Comparison of ENCODE assay signal across 13 cellular contexts in the genomic region with DNA sequence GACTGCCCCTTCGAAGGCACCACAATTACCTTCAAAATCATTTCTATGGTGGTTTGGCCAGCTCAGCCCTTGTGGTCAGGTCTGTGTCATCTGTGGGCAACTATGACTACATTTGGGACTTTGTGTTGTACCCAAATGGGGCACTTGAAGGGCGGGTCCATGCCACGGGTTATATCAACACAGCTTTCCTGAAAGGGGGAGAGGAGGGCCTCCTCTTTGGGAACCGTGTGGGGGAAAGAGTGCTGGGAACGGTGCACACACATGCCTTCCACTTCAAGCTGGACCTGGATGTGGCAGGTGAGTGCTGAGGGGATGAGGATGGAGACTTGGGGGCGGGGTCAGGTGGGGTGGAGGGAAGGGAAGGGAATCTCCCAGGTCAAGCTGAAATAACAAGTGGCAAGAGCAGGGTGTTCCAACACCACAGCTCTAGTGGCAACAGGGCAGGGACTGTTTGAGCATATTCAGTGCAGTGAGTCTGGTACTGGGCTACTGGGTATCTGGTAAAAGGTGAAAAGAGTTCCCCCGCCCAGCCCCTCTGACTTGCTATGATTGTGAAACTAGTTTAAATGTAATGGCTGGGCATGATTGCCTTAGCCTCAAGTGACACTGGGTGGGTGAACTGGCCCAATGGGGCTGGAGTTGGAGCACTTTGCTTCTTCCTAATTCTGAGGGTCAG. TPM values are rescaled to one million over a fixed set of nuclear protein-coding genes. Genes with fewer than 3 reads are reported as not detected.
DNase-seq lines count a peak whose midpoint lies in the region; ATAC-seq and TF ChIP-seq lines count a peak whose summit lies in the region.
"Had no signal": no experiment of that assay in that cellular context is flagged by ENCODE, and none has a peak within 500 bp of the region (broad histone marks: within the 10 kb centered on the region; RNA-seq: fewer than 3 reads in every experiment).

No MANE protein-coding gene starts in this region.

- peak; percentile 92 for ATAC-seq in stimulated activated effector memory CD8-positive, alpha-beta T cell treated with anti-CD3 and anti-CD28 coated beads, Interleukin-12 subunit alpha, Interleukin-12 subunit beta, amount 100 ng/mL, for 72 hours
- ATAC-seq in GM18511 (IDR thresholded peaks at IDR 0.05; ENCODE audit: unreplicated experiment): no peak

- H3K9me3 ChIP-seq in esophagus squamous epithelium: no peaks in the 10 kb centered on the region

- H3K4me1 ChIP-seq in esophagus squamous epithelium: peaks cover 5 to 56% (median 22%) of the 10 kb centered on the region in 3 donors

- peak overlapping the region in 3 of 4 donors; percentile 64 to 77 (median 64) for H3K27ac ChIP-seq in esophagus squamous epithelium

- H3K27me3 Mint-ChIP-seq in T-helper 2 cell treated with Interferon-gamma antibody and Interleukin-4, amounts not matched to agents 5 μg/mL and 100 μg/mL, for 36 hours (ENCODE audit: low read depth): no peaks in the 10 kb centered on the region

- 62 to 64% methylated on average over 4 to 6 of the region's 7 CpGs for WGBS in esophagus squamous epithelium, 2 donors

- no peaks in the 10 kb centered on the region for H3K9me3 Mint-ChIP-seq in T-helper 2 cell treated with Interferon-gamma antibody and Interleukin-4, amounts not matched to agents 5 μg/mL and 100 μg/mL, for 36 hours
- no peaks in the 10 kb centered on the region for H3K9me3 Mint-ChIP-seq in stimulated activated effector memory CD8-positive, alpha-beta T cell treated with anti-CD3 and anti-CD28 coated beads, Interleukin-12 subunit alpha, Interleukin-12 subunit beta, amount 100 ng/mL, for 72 hours
- H3K9me3 Mint-ChIP-seq: nephron had no signal

- DNase-seq in activated CD4-positive, alpha-beta T cell treated with anti-CD3 and anti-CD28 coated beads, Interleukin-2, amount 50 U/mL, for 48 hours: peak; percentile 67 to 74
- no peak for DNase-seq in activated CD4-positive, alpha-beta T cell treated with anti-CD3 and anti-CD28 coated beads for 1 hour
- DNase-seq in T-helper 2 cell treated with Interferon-gamma antibody and Interleukin-4, amounts not matched to agents 5 μg/mL and 100 μg/mL, for 36 hours (ENCODE audit: low spot score): peak; percentile 68
- DNase-seq in esophagus squamous epithelium (lab: John Stamatoyannopoulos, UW) (no peak), NCI-H526 (lab: John Stamatoyannopoulos, UW) (no peak), HPDE6-E6E7 (ENCODE audit: extremely low spot score) (no peak)
- peak; percentile 37 to 82 for DNase-seq in stimulated activated effector memory CD8-positive, alpha-beta T cell treated with anti-CD3 and anti-CD28 coated beads, Interleukin-12 subunit alpha, Interleukin-12 subunit beta, amount 100 ng/mL, for 72 hours (ENCODE audit: low spot score in 2 of 2)
- DNase-seq: NCI-H2081 had no signal

- peak overlapping the region; percentile 46 for H3K27ac Mint-ChIP-seq in T-helper 2 cell treated with Interferon-gamma antibody and Interleukin-4, amounts not matched to agents 5 μg/mL and 100 μg/mL, for 36 hours
- peak overlapping the region; percentile 72 for H3K27ac Mint-ChIP-seq in stimulated activated effector memory CD8-positive, alpha-beta T cell treated with anti-CD3 and anti-CD28 coated beads, Interleukin-12 subunit alpha, Interleukin-12 subunit beta, amount 100 ng/mL, for 72 hours
- H3K27ac Mint-ChIP-seq: nephron had no signal

- H3K36me3 Mint-ChIP-seq in T-helper 2 cell treated with Interferon-gamma antibody and Interleukin-4, amounts not matched to agents 5 μg/mL and 100 μg/mL, for 36 hours (ENCODE audit: low read depth): peaks cover 26% of the 10 kb centered on the region
- H3K36me3 Mint-ChIP-seq in stimulated activated effector memory CD8-positive, alpha-beta T cell treated with anti-CD3 and anti-CD28 coated beads, Interleukin-12 subunit alpha, Interleukin-12 subunit beta, amount 100 ng/mL, for 72 hours: peaks cover 52% of the 10 kb centered on the region

- peaks cover 6% of the 10 kb centered on the region for H3K4me1 Mint-ChIP-seq in T-helper 2 cell treated with Interferon-gamma antibody and Interleukin-4, amounts not matched to agents 5 μg/mL and 100 μg/mL, for 36 hours (ENCODE audit: low read depth)
- peaks cover 34% of the 10 kb centered on the region for H3K4me1 Mint-ChIP-seq in stimulated activated effector memory CD8-positive, alpha-beta T cell treated with anti-CD3 and anti-CD28 coated beads, Interleukin-12 subunit alpha, Interleukin-12 subunit beta, amount 100 ng/mL, for 72 hours

- no peak overlapping the region for H3K4me3 ChIP-seq in esophagus squamous epithelium

- no peaks in the 10 kb centered on the region for H3K27me3 ChIP-seq in esophagus squamous epithelium

- peaks cover 6 to 49% (median 17%) of the 10 kb centered on the region in 3 donors for H3K36me3 ChIP-seq in esophagus squamous epithelium

- TF ChIP-seq CTCF in esophagus squamous epithelium (IDR thresholded peaks at IDR 0.05): no peak

- intact Hi-C loops in esophagus squamous epithelium (cut with DNase I): loop anchor here (10.0 kb wide), 1 partner anchor 89 kb away; no protein-coding TSS in a partner anchor

- H3K4me3 Mint-ChIP-seq in T-helper 2 cell treated with Interferon-gamma antibody and Interleukin-4, amounts not matched to agents 5 μg/mL and 100 μg/mL, for 36 hours: no peak overlapping the region
- H3K4me3 Mint-ChIP-seq in stimulated activated effector memory CD8-positive, alpha-beta T cell treated with anti-CD3 and anti-CD28 coated beads, Interleukin-12 subunit alpha, Interleukin-12 subunit beta, amount 100 ng/mL, for 72 hours: peak overlapping the region; percentile 49
- H3K4me3 Mint-ChIP-seq: nephron had no signal

- TF ChIP-seq POLR2A in esophagus squamous epithelium (IDR thresholded peaks at IDR 0.05): no peak

RNA-seq across cellular contexts. Expression of gene AOC2, which starts 1.7 kb away (rescaled TPM):
- total RNA-seq in esophagus squamous epithelium: 1 to 10 TPM in 2 of 4 donors, under 1 TPM in 2; 0.61 to 2.1 (median 1.2) TPM

RNA-seq across cellular contexts. Expression of gene AOC3, which starts 4.9 kb away (rescaled TPM):
- 10 to 100 TPM in 1 of 4 donors, 1 to 10 TPM in 3; 3.3 to 24.0 (median 6.6) TPM for total RNA-seq in esophagus squamous epithelium

RNA-seq across cellular contexts. Expression of gene PSME3, which starts 12.9 kb away (rescaled TPM):
- 100 to 1,000 TPM in 1 of 4 donors, 10 to 100 TPM in 3; 91.0 to 121 (median 93.7) TPM for total RNA-seq in esophagus squamous epithelium

RNA-seq across cellular contexts. Expression of gene BECN1, which starts 22.0 kb away (rescaled TPM):
- total RNA-seq in esophagus squamous epithelium: 100 to 1,000 TPM in 1 of 4 donors, 10 to 100 TPM in 3; 81.5 to 100 (median 84.5) TPM

RNA-seq across cellular contexts. Expression of gene CNTD1, which starts 47.4 kb away (rescaled TPM):
- total RNA-seq in esophagus squamous epithelium: not detected
- total RNA-seq: bronchial epithelial cell; glomerular endothelial cell; T-helper 2 cell treated with Interferon-gamma antibody and Interleukin-4, amounts not matched to agents 100 ng/mL and 5 ng/mL, for 36 hours had no signal

Comparison
In these comparisons a context has a peak if more than half of its experiments do, and no peak if none do; other contexts are left out.
1. DNase-seq: peak in activated CD4-positive, alpha-beta T cell treated with anti-CD3 and anti-CD28 coated beads, Interleukin-2, amount 50 U/mL, for 48 hours (2 of 2), T-helper 2 cell treated with Interferon-gamma antibody and Interleukin-4, amounts not matched to agents 5 μg/mL and 100 μg/mL, for 36 hours (single experiment) and stimulated activated effector memory CD8-positive, alpha-beta T cell treated with anti-CD3 and anti-CD28 coated beads, Interleukin-12 subunit alpha, Interleukin-12 subunit beta, amount 100 ng/mL, for 72 hours (2 of 2); none in activated CD4-positive, alpha-beta T cell treated with anti-CD3 and anti-CD28 coated beads for 1 hour (single experiment), esophagus squamous epithelium (single experiment), NCI-H526 (0 of 2) and HPDE6-E6E7 (single experiment).